Comparison of ENCODE assay signal across 25 cellular contexts in the genomic region with DNA sequence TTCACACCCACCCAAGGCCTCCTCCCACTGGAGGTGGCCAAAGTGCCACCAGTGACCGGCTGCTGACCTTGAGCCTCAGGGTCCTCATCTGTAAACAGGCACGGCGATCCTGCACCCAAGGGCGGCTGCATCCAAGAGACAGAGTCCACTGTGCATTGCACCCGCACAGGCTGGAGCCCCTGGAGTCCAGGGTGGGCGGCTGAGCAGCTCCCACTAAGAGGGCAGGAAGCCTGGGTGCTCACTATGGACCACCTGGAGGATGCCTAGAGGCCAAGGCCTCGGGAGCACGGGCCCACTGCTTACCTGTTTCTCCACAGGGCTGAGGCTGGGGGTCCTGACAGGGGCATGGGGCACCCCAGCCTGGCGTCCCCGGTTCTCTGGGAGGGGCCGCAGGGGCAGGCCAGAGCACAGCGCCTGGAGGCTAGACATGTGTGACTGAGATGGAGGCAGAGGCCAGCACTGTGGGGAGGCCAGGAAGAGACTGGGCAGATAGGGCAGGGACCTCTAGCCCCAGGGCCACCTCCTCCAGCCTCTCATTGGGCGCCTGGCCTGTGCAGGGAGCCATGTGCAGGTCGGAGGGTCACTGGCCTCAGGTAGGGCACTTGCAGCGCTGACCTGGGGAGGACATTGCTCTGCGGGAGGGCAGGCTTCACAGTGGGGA. TPM values are rescaled to one million over a fixed set of nuclear protein-coding genes. Genes with fewer than 3 reads are reported as not detected.
A peak's percentile ranks its signal among the peaks of the same experiment; 100 is the strongest.
DNase-seq lines count a peak whose midpoint lies in the region; ATAC-seq and TF ChIP-seq lines count a peak whose summit lies in the region.
"Had no signal": no experiment of that assay in that cellular context is flagged by ENCODE, and none has a peak within 500 bp of the region (broad histone marks: within the 10 kb centered on the region; RNA-seq: fewer than 3 reads in every experiment).

Gene UROC1, minus strand, starts transcription at position 483 of the 661 bp plus-strand sequence. Its CDS starts 54 bp downstream, at position 429.

- peak within 1 kb of the TSS; percentile 73 for H3K4me2 ChIP-seq in BLaER1

- peaks cover 0 to 3% (median 0%) of the 10 kb centered on the region in 3 donors for H3K27me3 Mint-ChIP-seq in CD14-positive monocyte (ENCODE audit: low read depth in 3 of 3)
- peaks cover 3% of the 10 kb centered on the region for H3K27me3 Mint-ChIP-seq in endodermal cell (ENCODE audit: insufficient read depth)

- H3K27ac ChIP-seq in BLaER1: no peak within 1 kb of the TSS
- H3K27ac ChIP-seq in endodermal cell (ENCODE audit: low read depth, low read length): no peak within 1 kb of the TSS
- no peak within 1 kb of the TSS for H3K27ac ChIP-seq in lower lobe of right lung
- H3K27ac ChIP-seq: SJCRH30 had no signal

- H3K9ac ChIP-seq in BLaER1: no peak within 1 kb of the TSS
- no peak within 1 kb of the TSS for H3K9ac ChIP-seq in endodermal cell (ENCODE audit: extremely low read depth, low read length, poor library complexity, severe bottlenecking)

- TF ChIP-seq CTCF in CD14-positive monocyte (IDR thresholded peaks at IDR 0.05): no peak
- TF ChIP-seq CTCF in endodermal cell (conservative IDR thresholded peaks at IDR 0.05): no peak
- TF ChIP-seq CTCF in lower lobe of right lung (IDR thresholded peaks at IDR 0.05): no peak

- H3K4me1 ChIP-seq in BLaER1: peaks cover 25% of the 10 kb centered on the region
- peaks cover 7% of the 10 kb centered on the region for H3K4me1 ChIP-seq in endodermal cell (ENCODE audit: control insufficient read depth, insufficient read depth, low read length)
- H3K4me1 ChIP-seq in lower lobe of right lung: no peaks in the 10 kb centered on the region
- H3K4me1 ChIP-seq: SJCRH30 had no signal

- H3K4me3 Mint-ChIP-seq in CD14-positive monocyte (no peak within 1 kb of the TSS), endodermal cell (no peak within 1 kb of the TSS)
- H3K4me3 Mint-ChIP-seq: CD4-positive, alpha-beta T cell had no signal

- peaks cover 0 to 1% (median 0%) of the 10 kb centered on the region in 7 donors for H3K9me3 Mint-ChIP-seq in CD14-positive monocyte
- no peaks in the 10 kb centered on the region for H3K9me3 Mint-ChIP-seq in endodermal cell
- H3K9me3 Mint-ChIP-seq: CD4-positive, alpha-beta T cell had no signal

- H3K9me3 ChIP-seq in BLaER1: no peaks in the 10 kb centered on the region
- no peaks in the 10 kb centered on the region for H3K9me3 ChIP-seq in endodermal cell (ENCODE audit: control insufficient read depth, low read length)
- no peaks in the 10 kb centered on the region for H3K9me3 ChIP-seq in lower lobe of right lung
- H3K9me3 ChIP-seq: SJCRH30 had no signal

- peak in 1 of 2 donors; percentile 18 for ATAC-seq in lower lobe of right lung
- ATAC-seq in GM21526 (IDR thresholded peaks at IDR 0.05; ENCODE audit: low FRiP score, unreplicated experiment): no peak
- no peak for ATAC-seq in GM19455 (IDR thresholded peaks at IDR 0.05; ENCODE audit: unreplicated experiment)
- ATAC-seq: GM12878 had no signal

- H3K27me3 ChIP-seq in BLaER1 (0 out of 2 replicates have a peak, but pooled peaks cover 2% of the 10 kb centered on the region), endodermal cell (ENCODE audit: control insufficient read depth, insufficient read depth, low read length, poor library complexity, severe bottlenecking) (peaks cover 1% of the 10 kb centered on the region), lower lobe of right lung (ENCODE audit: low read depth) (peaks cover 4% of the 10 kb centered on the region)
- H3K27me3 ChIP-seq: SJCRH30 had no signal

- intact Hi-C loops in CD14-positive monocyte (cut with micrococcal nuclease): no loop called here
- intact Hi-C loops in lower lobe of right lung (cut with DNase I): no loop called here

- H3K4me1 Mint-ChIP-seq in CD14-positive monocyte (peaks cover 4% of the 10 kb centered on the region), endodermal cell (peaks cover 11% of the 10 kb centered on the region)

- peak within 1 kb of the TSS in 2 of 7 donors; percentile 12 to 15 for H3K27ac Mint-ChIP-seq in CD14-positive monocyte
- peak within 1 kb of the TSS; percentile 72 for H3K27ac Mint-ChIP-seq in endodermal cell
- H3K27ac Mint-ChIP-seq: CD4-positive, alpha-beta T cell had no signal

- H3K4me3 ChIP-seq in BLaER1: no peak within 1 kb of the TSS
- no peak within 1 kb of the TSS for H3K4me3 ChIP-seq in endodermal cell (ENCODE audit: low read length)
- no peak within 1 kb of the TSS for H3K4me3 ChIP-seq in lower lobe of right lung
- H3K4me3 ChIP-seq: GM12878, SJCRH30 had no signal

- no peaks in the 10 kb centered on the region for H3K36me3 Mint-ChIP-seq in CD14-positive monocyte
- H3K36me3 Mint-ChIP-seq in endodermal cell (ENCODE audit: low read depth): no peaks in the 10 kb centered on the region

- H4K20me1 ChIP-seq in BLaER1: no peaks in the 10 kb centered on the region

- DNase-seq in CD14-positive monocyte (ENCODE audit: low spot score) (peak; percentile 40), endodermal cell (no peak), lower lobe of right lung (peak; percentile 36), DMS79 treated with DMSO at 0.1 percent for 48 hours (lab: John Stamatoyannopoulos, UW) (no peak), NCI-H1092 (lab: John Stamatoyannopoulos, UW) (no peak)
- DNase-seq: ACHN; AML-193; Calu3; CD4-positive, alpha-beta T cell; DMS79; IMR-90; NCI-H2029; NCI-H748 treated with DMSO at 0.1 percent for 48 hours; OCI-M1; SJCRH30 had no signal

- 95 to 98% methylated on average over 7 to 16 of the region's 16 CpGs for WGBS in endodermal cell (ENCODE audit: insufficient coverage in 1 of 2, insufficient read length in 1 of 2), 2 experiments

- H3K36me3 ChIP-seq in BLaER1 (no peaks in the 10 kb centered on the region), endodermal cell (ENCODE audit: control insufficient read depth, insufficient read depth, low read length) (no peaks in the 10 kb centered on the region), lower lobe of right lung (no peaks in the 10 kb centered on the region)
- H3K36me3 ChIP-seq: SJCRH30 had no signal

RNA-seq across cellular contexts. Expression of gene UROC1, which starts in this region (rescaled TPM):
- not detected for polyA plus RNA-seq in CD14-positive monocyte
- total RNA-seq in endodermal cell (not detected), lower lobe of right lung (not detected)
- polyA plus RNA-seq in endodermal cell (2013, experiment 1 of 2): not detected
- polyA plus RNA-seq in endodermal cell (2013, experiment 2 of 2): not detected
- total RNA-seq: Calu3; CD4-positive, alpha-beta T cell; G401; GM12878; H4; HT-29; IMR-90; LHCN-M2; NCI-H460; RPMI7951; SJCRH30 had no signal
- polyA plus RNA-seq: IMR-90 had no signal

Comparison
In these comparisons a context has a peak if more than half of its experiments do, and no peak if none do; other contexts are left out.
1. Peak in DNase-seq in CD14-positive monocyte; RNA of the gene not detected or under 1 TPM.
2. Peak in DNase-seq in lower lobe of right lung; RNA of the gene not detected or under 1 TPM.